ENCODE assay signal across 9 cellular contexts in genomic region chr7:129298268-129298893, GRCh38.
DNase-seq lines count a peak whose midpoint lies in the region; ATAC-seq and TF ChIP-seq lines count a peak whose summit lies in the region.
"Had no signal": no experiment of that assay in that cellular context is flagged by ENCODE, and none has a peak within 500 bp of the region (broad histone marks: within the 10 kb centered on the region; RNA-seq: fewer than 3 reads in every experiment).

No MANE protein-coding gene starts in this region.

- ATAC-seq in GM18861 (IDR thresholded peaks at IDR 0.05; ENCODE audit: unreplicated experiment), result no peak

- H3K4me3 ChIP-seq in WI38 (ENCODE audit: low read depth, low read length), result no peak overlapping the region
- no peak overlapping the region for H3K4me3 ChIP-seq in choroid plexus epithelial cell (ENCODE audit: low read depth, low read length)
- H3K4me3 ChIP-seq: BLaER1 had no signal

- DNase-seq in NCI-H1417 (lab: John Stamatoyannopoulos, UW) (peak; percentile 38 to 80 (median 48)), NCI-H1417 treated with DMSO at 0.1 percent for 48 hours (lab: John Stamatoyannopoulos, UW) (no peak), NAMALWA (ENCODE audit: low spot score) (peak; percentile 79), choroid plexus epithelial cell (ENCODE audit: low read depth) (peak; percentile 69), lung microvascular endothelial cell (ENCODE audit: low read depth in 2 of 2) (peak; percentile 54 to 77), superior temporal gyrus (ENCODE audit: extremely low spot score) (peak; percentile 73)

- TF ChIP-seq CTCF in WI38 (IDR thresholded peaks at IDR 0.05; ENCODE audit: low read depth, low read length), result peak; percentile 33; the same call in 1 of the 2 replicates
- peak; percentile 79 for TF ChIP-seq CTCF in choroid plexus epithelial cell (conservative IDR thresholded peaks at IDR 0.05; ENCODE audit: low read depth, low read length)
